ENCODE assay signal across 2 cellular contexts in genomic region chr18:2551425-2551824, GRCh38.
TF ChIP-seq lines count a peak whose summit lies in the region.

No MANE protein-coding gene starts in this region.

TF ChIP-seq in HEK293, 187 proteins besides CTCF, POLR2A, EP300 and RAD21:
- TF ChIP-seq ZNF48 (tag by site-specific recombination; IDR thresholded peaks at IDR 0.05) (no peak), ZNF121 (tag by site-specific recombination; IDR thresholded peaks at IDR 0.05) (peak; percentile 59; the same call in 1 of the 2 replicates)

TF ChIP-seq in K562, 482 proteins besides CTCF, POLR2A, EP300 and RAD21:
- TF ChIP-seq ZNF398 (CRISPR knock-in tag; IDR thresholded peaks at IDR 0.05) (no peak), ZNF121 (CRISPR knock-in tag; conservative IDR thresholded peaks at IDR 0.05) (peak; percentile 87), FOXA3 (CRISPR knock-in tag; conservative IDR thresholded peaks at IDR 0.05 in 1 of 2, IDR thresholded peaks at IDR 0.05 in 1 of 2) (no peak), TRIM24 (IDR thresholded peaks at IDR 0.05) (no peak), ZBTB26 (CRISPR knock-in tag; IDR thresholded peaks at IDR 0.05) (no peak), KDM1A (IDR thresholded peaks at IDR 0.05) (0 out of 4 replicates have a peak, but pooled peaks of 1 of the 2 experiments have one; percentile 33), GABPA (tag; conservative IDR thresholded peaks at IDR 0.05; ENCODE audit: low read depth) (no peak), GTF3C2 (IDR thresholded peaks at IDR 0.05; ENCODE audit: borderline replicate concordance, extremely low read depth, insufficient read length) (no peak), PRPF4 (IDR thresholded peaks at IDR 0.05; ENCODE audit: insufficient read depth, low read depth, low read length, poor library complexity, severe bottlenecking) (no peak), PTTG1 (tag; IDR thresholded peaks at IDR 0.05; ENCODE audit: low read depth) (no peak), MLLT1 (IDR thresholded peaks at IDR 0.05) (no peak), KLF16 (IDR thresholded peaks at IDR 0.05) (no peak), TAF15 (IDR thresholded peaks at IDR 0.05; ENCODE audit: low read depth, low read length) (no peak), NFYB (IDR thresholded peaks at IDR 0.05; ENCODE audit: extremely low read depth, insufficient read length) (no peak), PPARD (CRISPR knock-in tag; IDR thresholded peaks at IDR 0.05) (no peak)
- TF ChIP-seq, protein P1, sequence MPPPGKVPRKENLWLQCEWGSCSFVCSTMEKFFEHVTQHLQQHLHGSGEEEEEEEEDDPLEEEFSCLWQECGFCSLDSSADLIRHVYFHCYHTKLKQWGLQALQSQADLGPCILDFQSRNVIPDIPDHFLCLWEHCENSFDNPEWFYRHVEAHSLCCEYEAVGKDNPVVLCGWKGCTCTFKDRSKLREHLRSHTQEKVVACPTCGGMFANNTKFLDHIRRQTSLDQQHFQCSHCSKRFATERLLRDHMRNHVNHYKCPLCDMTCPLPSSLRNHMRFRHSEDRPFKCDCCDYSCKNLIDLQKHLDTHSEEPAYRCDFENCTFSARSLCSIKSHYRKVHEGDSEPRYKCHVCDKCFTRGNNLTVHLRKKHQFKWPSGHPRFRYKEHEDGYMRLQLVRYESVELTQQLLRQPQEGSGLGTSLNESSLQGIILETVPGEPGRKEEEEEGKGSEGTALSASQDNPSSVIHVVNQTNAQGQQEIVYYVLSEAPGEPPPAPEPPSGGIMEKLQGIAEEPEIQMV (tag; conservative IDR thresholded peaks at IDR 0.05; ENCODE audit: low read depth), result no peak
- TF ChIP-seq, protein P2, sequence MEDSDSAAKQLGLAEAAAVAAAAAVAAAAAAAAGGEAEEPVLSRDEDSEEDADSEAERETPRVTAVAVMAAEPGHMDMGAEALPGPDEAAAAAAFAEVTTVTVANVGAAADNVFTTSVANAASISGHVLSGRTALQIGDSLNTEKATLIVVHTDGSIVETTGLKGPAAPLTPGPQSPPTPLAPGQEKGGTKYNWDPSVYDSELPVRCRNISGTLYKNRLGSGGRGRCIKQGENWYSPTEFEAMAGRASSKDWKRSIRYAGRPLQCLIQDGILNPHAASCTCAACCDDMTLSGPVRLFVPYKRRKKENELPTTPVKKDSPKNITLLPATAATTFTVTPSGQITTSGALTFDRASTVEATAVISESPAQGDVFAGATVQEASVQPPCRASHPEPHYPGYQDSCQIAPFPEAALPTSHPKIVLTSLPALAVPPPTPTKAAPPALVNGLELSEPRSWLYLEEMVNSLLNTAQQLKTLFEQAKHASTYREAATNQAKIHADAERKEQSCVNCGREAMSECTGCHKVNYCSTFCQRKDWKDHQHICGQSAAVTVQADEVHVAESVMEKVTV (CRISPR knock-in tag; IDR thresholded peaks at IDR 0.05), result no peak
